ENCODE assay signal across 8 cellular contexts in the genomic region with DNA sequence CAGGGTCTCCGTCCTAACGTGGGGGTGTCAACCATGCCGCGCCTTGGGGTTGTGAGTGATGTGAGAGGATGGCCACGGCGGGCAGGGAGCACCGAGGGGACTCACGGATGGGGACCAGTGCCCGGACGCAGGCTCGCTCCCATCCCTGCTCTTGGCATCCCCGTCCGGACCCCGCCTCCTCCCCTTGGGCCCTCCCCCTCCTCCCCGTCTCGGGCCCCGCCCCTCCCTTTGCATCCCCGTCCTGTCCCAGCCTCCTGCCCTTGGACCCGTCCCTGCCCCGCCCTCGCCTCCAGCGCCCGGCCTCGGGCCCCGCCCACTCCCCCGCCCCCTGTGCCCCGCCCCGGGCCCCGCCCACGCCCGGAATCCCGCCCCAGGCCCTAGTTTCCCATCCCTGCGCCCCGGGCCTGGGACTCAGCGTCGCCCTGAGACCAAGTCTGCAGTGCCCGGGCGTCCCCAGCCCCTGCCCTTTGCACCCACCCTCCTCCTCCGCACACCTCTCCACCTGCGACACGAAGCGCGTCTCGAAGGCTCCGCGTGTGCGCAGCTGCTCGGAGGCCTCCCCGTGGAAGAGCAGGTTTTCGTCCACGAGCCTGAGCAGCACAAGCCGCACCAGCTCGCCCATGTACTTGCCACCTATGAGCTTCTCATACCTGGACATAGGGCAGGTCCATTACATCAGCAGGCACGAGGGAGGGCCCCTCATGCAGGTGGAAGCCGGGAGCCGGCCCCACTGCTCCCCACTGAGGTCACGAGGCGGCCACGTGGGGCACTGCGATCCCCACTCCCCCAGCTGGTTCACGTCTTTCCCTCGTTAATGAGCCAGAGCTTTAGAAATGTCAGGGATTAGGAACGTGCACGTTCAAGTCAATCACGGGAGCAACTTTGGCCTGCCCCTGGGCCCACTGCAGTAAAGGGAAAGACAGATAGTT. TPM values are rescaled to one million over a fixed set of nuclear protein-coding genes. Genes with fewer than 3 reads are reported as not detected.
DNase-seq lines count a peak whose midpoint lies in the region; ATAC-seq lines count a peak whose summit lies in the region.

No MANE protein-coding gene starts in this region.

- no peak overlapping the region for H3K9ac ChIP-seq in GM23248

- peak overlapping the region in 2 of 6 donors; percentile 23 to 67 for H3K27ac Mint-ChIP-seq in immature natural killer cell

- H3K9me2 ChIP-seq in GM23248 (ENCODE audit: insufficient read depth), result no peaks in the 10 kb centered on the region

- in situ Hi-C loops in GM23248 (cut with MboI), result no loop called here

- H3K27ac ChIP-seq in GM23248, result no peak overlapping the region

- H3K9me3 Mint-ChIP-seq in immature natural killer cell, result peaks cover 0 to 1% (median 0%) of the 10 kb centered on the region in 6 donors

- peak overlapping the region; percentile 73; the same call in 1 of the 2 replicates for H2AFZ ChIP-seq in GM23248

- H3F3A ChIP-seq in GM23248 (ENCODE audit: insufficient read depth), result 0 out of 2 replicates have a peak, but pooled peaks cover 11% of the 10 kb centered on the region

- no peaks in the 10 kb centered on the region for H3K27me3 ChIP-seq in GM23248 (replicated peaks; ENCODE audit: insufficient read depth)

- H3K9me3 ChIP-seq in GM23248 (ENCODE audit: low read depth), result no peaks in the 10 kb centered on the region

- H4K20me1 ChIP-seq in GM23248 (ENCODE audit: insufficient read depth), result no peaks in the 10 kb centered on the region

- H3K4me1 Mint-ChIP-seq in immature natural killer cell, result peaks cover 7 to 8% of the 10 kb centered on the region in 2 donors

- peak overlapping the region; percentile 64 to 78 (median 74) for H3K4me3 Mint-ChIP-seq in immature natural killer cell

- ATAC-seq in GM19351 (IDR thresholded peaks at IDR 0.05; ENCODE audit: unreplicated experiment), result no peak

- DNase-seq in GM23248, result peak; percentile 71
- DNase-seq in activated CD4-positive, CD25-positive, alpha-beta regulatory T cell (lab: John Stamatoyannopoulos, UW), result peak in 3 of 4 experiments; percentile 17 to 30 (median 27)
- DNase-seq in central memory CD4-positive, alpha-beta T cell, result peak; percentile 47
- DNase-seq in immature natural killer cell, result peak; percentile 19 to 27 (median 26)
- DNase-seq in stimulated activated CD4-positive, alpha-beta T cell treated with anti-CD3 and anti-CD28 coated beads, Interleukin-15, amount 100 ng/mL, for 24 hours, result peak; percentile 81
- no peak for DNase-seq in DMS153 (lab: John Stamatoyannopoulos, UW)
- DNase-seq in dedifferentiated amniotic fluid mesenchymal stem cell (ENCODE audit: extremely low spot score), result no peak

- no peaks in the 10 kb centered on the region for H3K36me3 Mint-ChIP-seq in immature natural killer cell

- peak overlapping the region; percentile 61 for H3K4me3 ChIP-seq in GM23248

- H3K79me2 ChIP-seq in GM23248 (ENCODE audit: insufficient read depth), result no peaks in the 10 kb centered on the region

- H3K4me1 ChIP-seq in GM23248 (ENCODE audit: insufficient read depth), result no peaks in the 10 kb centered on the region

- 16 to 19% methylated on average over 40 to 65 of the region's 65 CpGs for WGBS in GM23248 (ENCODE audit: low coverage in 1 of 2, low lambda C conversion rate in 2 of 2, missing lambda C conversion rate in 2 of 2), 2 experiments

- H3K27me3 Mint-ChIP-seq in immature natural killer cell (ENCODE audit: low read depth in 3 of 3), result peaks cover 2 to 7% (median 6%) of the 10 kb centered on the region in 3 donors

- peak overlapping the region; percentile 74 for H3K4me2 ChIP-seq in GM23248 (ENCODE audit: unreplicated experiment)

- no peaks in the 10 kb centered on the region for H3K36me3 ChIP-seq in GM23248 (ENCODE audit: low read depth)

RNA-seq across cellular contexts. Expression of gene MYL7, which starts 5.1 kb away (rescaled TPM):
- not detected in 2 replicates for total RNA-seq in GM23248 (2014; rRNA removed; shearing (Covaris generic))
- polyA plus RNA-seq in GM23248 (2016; fragmentation: Nextera tagmentation; extraction: Ambion mirVana), result 1.7 TPM in 1 of 2 replicates, not detected in the other
- not detected for polyA plus RNA-seq in immature natural killer cell

RNA-seq across cellular contexts. Expression of gene POLD2, which starts 22.9 kb away (rescaled TPM):
- 100 and 107 TPM in 2 replicates for total RNA-seq in GM23248 (2014; rRNA removed; shearing (Covaris generic))
- 164 and 166 TPM in 2 replicates for polyA plus RNA-seq in GM23248 (2016; fragmentation: Nextera tagmentation; extraction: Ambion mirVana)
- 10 to 100 TPM; 39.8 to 65.7 (median 48.4) TPM for polyA plus RNA-seq in immature natural killer cell

RNA-seq across cellular contexts. Expression of gene AEBP1, which starts 42.1 kb away (rescaled TPM):
- 53.0 and 63.2 TPM in 2 replicates for total RNA-seq in GM23248 (2014; rRNA removed; shearing (Covaris generic))
- 46.6 and 47.0 TPM in 2 replicates for polyA plus RNA-seq in GM23248 (2016; fragmentation: Nextera tagmentation; extraction: Ambion mirVana)
- 1 to 10 TPM in 2 of 3 donors, not detected in 1; 1.5 TPM for polyA plus RNA-seq in immature natural killer cell

RNA-seq across cellular contexts. Expression of gene GCK, which starts 43.0 kb away (rescaled TPM):
- 0.11 TPM in 1 of 2 replicates, not detected in the other for total RNA-seq in GM23248 (2014; rRNA removed; shearing (Covaris generic))
- polyA plus RNA-seq in GM23248 (2016; fragmentation: Nextera tagmentation; extraction: Ambion mirVana), result 0.23 and 0.43 TPM in 2 replicates
- not detected for polyA plus RNA-seq in immature natural killer cell

RNA-seq across cellular contexts. Expression of gene YKT6, which starts 54.5 kb away (rescaled TPM):
- total RNA-seq in GM23248 (2014; rRNA removed; shearing (Covaris generic)), result 148 and 149 TPM in 2 replicates
- polyA plus RNA-seq in GM23248 (2016; fragmentation: Nextera tagmentation; extraction: Ambion mirVana) (108 and 113 TPM in 2 replicates), immature natural killer cell (10 to 100 TPM; 39.1 to 64.9 (median 56.9) TPM)

Comparison
In these comparisons a context has a peak if more than half of its experiments do, and no peak if none do; other contexts are left out.
1. DNase-seq: peak in GM23248 (single experiment), activated CD4-positive, CD25-positive, alpha-beta regulatory T cell (3 of 4), central memory CD4-positive, alpha-beta T cell (single experiment), immature natural killer cell (3 of 3) and stimulated activated CD4-positive, alpha-beta T cell treated with anti-CD3 and anti-CD28 coated beads, Interleukin-15, amount 100 ng/mL, for 24 hours (single experiment); none in DMS153 (single experiment) and dedifferentiated amniotic fluid mesenchymal stem cell (single experiment).
2. RNA of gene AEBP1, which starts 42.1 kb away (polyA plus RNA-seq): 46.6 to 47.0 TPM in GM23248; 1.5 TPM in immature natural killer cell; every median in the first group is over 10 times any median in the second.